In the genomic region with DNA sequence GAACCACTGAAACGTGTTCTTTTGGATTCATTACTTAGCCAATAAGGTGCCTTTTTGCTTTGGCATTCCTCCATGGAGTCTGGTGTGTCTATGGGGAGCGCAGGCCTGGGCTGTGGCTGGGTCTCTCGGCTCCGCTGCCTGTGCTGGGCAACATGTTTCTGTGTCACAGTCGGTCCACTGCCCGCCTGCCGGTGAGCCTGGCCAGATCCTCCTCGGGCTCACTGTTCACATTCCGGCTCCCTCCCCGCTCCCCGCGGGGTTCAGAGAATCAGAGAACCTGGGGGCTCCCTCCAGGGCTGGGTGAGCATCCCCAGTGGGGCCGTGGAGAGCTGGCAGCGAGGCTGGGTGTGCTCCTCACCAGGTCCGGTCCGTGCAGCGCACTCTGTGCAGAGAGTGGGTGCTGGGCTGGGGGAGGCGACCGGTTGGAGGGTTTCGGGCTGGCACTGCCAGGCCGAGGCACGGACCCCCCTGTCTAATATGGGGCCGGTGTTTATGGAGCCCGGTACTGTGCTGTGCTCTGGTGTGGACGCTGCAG, we compare ENCODE assay signal across 19 cellular contexts.
DNase-seq lines count a peak whose midpoint lies in the region; ATAC-seq, FAIRE-seq and TF ChIP-seq lines count a peak whose summit lies in the region.
"Had no signal": no experiment of that assay in that cellular context is flagged by ENCODE, and none has a peak within 500 bp of the region (broad histone marks: within the 10 kb centered on the region; RNA-seq: fewer than 3 reads in every experiment).

No MANE protein-coding gene starts in this region.

- CTCF ChIA-PET in H1 (lab: Charles Lee; ENCODE audit: partially characterized antibody) = interaction anchor here (0.9 to 1.8 kb wide), 2 partner anchors 9 to 16 kb away, joined by 3 to 5 read pairs; no protein-coding TSS in a partner anchor

- no peak for TF ChIP-seq POLR2A in H1 (IDR thresholded peaks at IDR 0.05; ENCODE audit: control extremely low read depth in 1 of 2, low read depth in 2 of 2, low read length in 2 of 2)

- H2BK5ac ChIP-seq in H1 (ENCODE audit: low read depth, low read length) (no peak overlapping the region; the same call in 1 of the 2 replicates), neuronal stem cell (ENCODE audit: low read length) (no peak overlapping the region)

- no peaks in the 10 kb centered on the region for H3K27me3 Mint-ChIP-seq in stimulated activated naive CD8-positive, alpha-beta T cell treated with anti-CD3 and anti-CD28 coated beads, Interleukin-15, amount 100 ng/mL, for 72 hours

- H3K9me3 ChIP-seq in H1 (ENCODE audit: insufficient read depth in 2 of 2, low read depth in 1 of 2, low read length in 1 of 2) = peaks cover 3 to 8% of the 10 kb centered on the region in 2 experiments; a peak in 3 of 4 replicates
- H3K9me3 ChIP-seq in neuronal stem cell (replicated peaks in 1 of 2; ENCODE audit: control insufficient read depth in 2 of 2, insufficient read depth in 1 of 2, low read depth in 1 of 2, low read length in 2 of 2) = peaks cover 6 to 10% of the 10 kb centered on the region in 2 donors
- no peaks in the 10 kb centered on the region for H3K9me3 ChIP-seq in hepatocyte (ENCODE audit: low read depth)
- H3K9me3 ChIP-seq: A549 had no signal

- no peak for TF ChIP-seq RAD21 in H1 (IDR thresholded peaks at IDR 0.05 in 1 of 2, conservative IDR thresholded peaks at IDR 0.05 in 1 of 2; ENCODE audit: low read depth in 2 of 2, low read length in 2 of 2)

- H3K79me2 ChIP-seq in H1 (ENCODE audit: control insufficient read depth in 1 of 2, insufficient read depth in 2 of 2, low read length in 2 of 2) = no peaks in the 10 kb centered on the region
- peaks cover 57% of the 10 kb centered on the region for H3K79me2 ChIP-seq in hepatocyte

- H3K9me2 ChIP-seq in hepatocyte (replicated peaks; ENCODE audit: insufficient read depth) = no peaks in the 10 kb centered on the region

- H3K56ac ChIP-seq in H1 (replicated peaks; ENCODE audit: insufficient read length, low read depth, low read length) = no peak overlapping the region

- H3K4ac ChIP-seq in H1 (replicated peaks; ENCODE audit: insufficient read length, low read depth, low read length) = no peak overlapping the region
- H3K4ac ChIP-seq in neuronal stem cell (ENCODE audit: low read length) = no peak overlapping the region

- H4K20me1 ChIP-seq in H1 (replicated peaks in 1 of 2; ENCODE audit: control insufficient read depth in 1 of 2, insufficient read depth in 2 of 2, low read length in 2 of 2) = peaks cover 1 to 11% of the 10 kb centered on the region in 2 experiments
- peaks cover 12% of the 10 kb centered on the region for H4K20me1 ChIP-seq in hepatocyte (ENCODE audit: insufficient read depth, poor library complexity, severe bottlenecking)

- 90% methylated on average over 18 of the region's 25 CpGs; no CpG with 5 or more reads in 1 of the 2 experiments for WGBS in H1 (ENCODE audit: extremely low coverage in 1 of 2, insufficient coverage in 1 of 2, insufficient read length in 1 of 2, insufficient replicate concordance in 2 of 2, low coverage in 1 of 2, low lambda C conversion rate in 2 of 2, missing lambda C conversion rate in 1 of 2), 2 experiments
- no CpG with 5 or more reads among the region's 25 CpGs for WGBS in neuronal stem cell (ENCODE audit: extremely low coverage in 2 of 2, insufficient read length in 2 of 2, insufficient replicate concordance in 1 of 2), 2 donors
- 94% methylated on average over 25 of the region's 25 CpGs for WGBS in hepatocyte (ENCODE audit: low lambda C conversion rate, missing lambda C conversion rate)

- no peak overlapping the region for H2AFZ ChIP-seq in H1 (ENCODE audit: low read length)
- H2AFZ ChIP-seq in neuronal stem cell (ENCODE audit: low read length) = no peak overlapping the region
- no peak overlapping the region for H2AFZ ChIP-seq in hepatocyte
- H2AFZ ChIP-seq: PC-9 had no signal

- no peaks in the 10 kb centered on the region for H3K23me2 ChIP-seq in H1 (ENCODE audit: low read depth, low read length)

- peak; percentile 11 for ATAC-seq in stimulated activated naive CD8-positive, alpha-beta T cell treated with anti-CD3 and anti-CD28 coated beads, Interleukin-15, amount 100 ng/mL, for 72 hours
- ATAC-seq in stimulated activated naive CD8-positive, alpha-beta T cell treated with anti-CD3 and anti-CD28 coated beads, Interleukin-15, Interleukin-2, amounts not matched to agents 100 U/mL and 50 U/mL, for 24 hours = no peak
- ATAC-seq: HCT116, K562 had no signal

- H3K23ac ChIP-seq in H1 (ENCODE audit: insufficient read length) (no peak overlapping the region), neuronal stem cell (ENCODE audit: low read depth, low read length, poor library complexity) (no peak overlapping the region)

- DNase-seq in stimulated activated naive CD8-positive, alpha-beta T cell treated with anti-CD3 and anti-CD28 coated beads, Interleukin-15, amount 100 ng/mL, for 72 hours = no peak
- DNase-seq in stimulated activated naive CD8-positive, alpha-beta T cell treated with anti-CD3 and anti-CD28 coated beads, Interleukin-15, Interleukin-2, amounts not matched to agents 100 U/mL and 50 U/mL, for 24 hours = no peak
- no peak for DNase-seq in H1 (ENCODE audit: low read depth in 1 of 2, low spot score in 2 of 2)
- no peak for DNase-seq in neuronal stem cell (ENCODE audit: low spot score)
- no peak for DNase-seq in NCI-H82 treated with DMSO at 0.1 percent for 48 hours (lab: John Stamatoyannopoulos, UW; ENCODE audit: unreplicated experiment)
- no peak for DNase-seq in HPDE6-E6E7 (ENCODE audit: extremely low spot score)
- DNase-seq in hepatocyte (ENCODE audit: low spot score) = no peak
- no peak for DNase-seq in NCI-H69 (lab: John Stamatoyannopoulos, UW)
- DNase-seq: DMS53, NCI-H1436 treated with DMSO at 0.1 percent for 48 hours, NCI-H2081, NCI-H2227 treated with DMSO at 0.1 percent for 48 hours, NCI-H526 treated with DMSO at 0.1 percent for 48 hours, PC-9, Right ventricle myocardium superior had no signal

- FAIRE-seq in H1 (lab: Jason Lieb, UNC) = no peak
- FAIRE-seq: A549, GM18507, K562 had no signal

- no peak for TF ChIP-seq CTCF in H1 (IDR thresholded peaks at IDR 0.05; ENCODE audit: control extremely low read depth in 1 of 3, insufficient read depth in 1 of 3, low read depth in 1 of 3, low read length in 3 of 3)
- no peak for TF ChIP-seq CTCF in hepatocyte (IDR thresholded peaks at IDR 0.05; ENCODE audit: poor library complexity)

- H3K18ac ChIP-seq in H1 (ENCODE audit: extremely low read depth, low read length) (no peak overlapping the region), neuronal stem cell (ENCODE audit: low read length) (peak overlapping the region; percentile 67)

- POLR2A ChIA-PET in H1 (lab: Charles Lee; ENCODE audit: partially characterized antibody) = no interaction called here

- H4K5ac ChIP-seq in H1 (ENCODE audit: insufficient read length, low read depth, low read length) = no peak overlapping the region

- H3K27me3 ChIP-seq in H1 (replicated peaks in 1 of 4; ENCODE audit: control insufficient read depth in 3 of 4, extremely low read depth in 1 of 4, insufficient read depth in 3 of 4, low read length in 3 of 4) (no peaks in the 10 kb centered on the region; a peak in 1 of 7 replicates), neuronal stem cell (ENCODE audit: control insufficient read depth in 3 of 3, insufficient read depth in 3 of 3, low read depth in 1 of 3, low read length in 3 of 3) (no peaks in the 10 kb centered on the region), hepatocyte (no peaks in the 10 kb centered on the region)

- peaks cover 7 to 14% of the 10 kb centered on the region in 2 donors for H3K9me3 Mint-ChIP-seq in stimulated activated naive CD8-positive, alpha-beta T cell treated with anti-CD3 and anti-CD28 coated beads, Interleukin-15, amount 100 ng/mL, for 72 hours

- no peak overlapping the region for H3K9ac ChIP-seq in H1 (replicated peaks in 1 of 4; ENCODE audit: extremely low read depth in 1 of 4, low read depth in 3 of 4, low read length in 3 of 4)
- no peak overlapping the region for H3K9ac ChIP-seq in neuronal stem cell (ENCODE audit: low read depth, low read length, poor library complexity)

- no peak overlapping the region for H3K4me3 ChIP-seq in H1 (ENCODE audit: extremely low read depth in 1 of 4, insufficient read depth in 2 of 4, low read depth in 3 of 4, low read length in 4 of 4)
- no peak overlapping the region for H3K4me3 ChIP-seq in neuronal stem cell (ENCODE audit: low read length in 2 of 2)
- no peak overlapping the region for H3K4me3 ChIP-seq in hepatocyte
- H3K4me3 ChIP-seq: A549, K562, PC-9 had no signal

- H2BK120ac ChIP-seq in H1 (replicated peaks; ENCODE audit: low read depth, low read length) (no peak overlapping the region), neuronal stem cell (ENCODE audit: low read depth, low read length) (no peak overlapping the region)

- H3K4me2 ChIP-seq in H1 (ENCODE audit: insufficient read depth in 1 of 2, low read depth in 2 of 2, low read length in 2 of 2) (no peak overlapping the region), neuronal stem cell (ENCODE audit: insufficient read depth, low read length, poor library complexity, severe bottlenecking) (no peak overlapping the region), hepatocyte (no peak overlapping the region)
- H3K4me2 ChIP-seq: A549, PC-9 had no signal

- H3K79me1 ChIP-seq in H1 (ENCODE audit: low read depth, low read length) (no peaks in the 10 kb centered on the region), neuronal stem cell (ENCODE audit: low read depth, low read length) (no peaks in the 10 kb centered on the region)

- H3K27ac Mint-ChIP-seq in stimulated activated naive CD8-positive, alpha-beta T cell treated with anti-CD3 and anti-CD28 coated beads, Interleukin-15, amount 100 ng/mL, for 72 hours = no peak overlapping the region

- peaks cover 73% of the 10 kb centered on the region for H3K4me1 Mint-ChIP-seq in stimulated activated naive CD8-positive, alpha-beta T cell treated with anti-CD3 and anti-CD28 coated beads, Interleukin-15, amount 100 ng/mL, for 72 hours

- H4K91ac ChIP-seq in H1 (replicated peaks; ENCODE audit: insufficient read length, low read length) (no peak overlapping the region), neuronal stem cell (ENCODE audit: low read depth, low read length, poor library complexity) (no peak overlapping the region)

- no peak for TF ChIP-seq EP300 in H1 (IDR thresholded peaks at IDR 0.05; ENCODE audit: borderline replicate concordance in 1 of 2, low read depth in 2 of 2, low read length in 2 of 2)

- H2BK12ac ChIP-seq in H1 (ENCODE audit: low read depth, low read length) (no peak overlapping the region), neuronal stem cell (ENCODE audit: low read length) (no peak overlapping the region)

- no peak overlapping the region for H3K4me3 Mint-ChIP-seq in stimulated activated naive CD8-positive, alpha-beta T cell treated with anti-CD3 and anti-CD28 coated beads, Interleukin-15, amount 100 ng/mL, for 72 hours

- H3K36me3 ChIP-seq in H1 (ENCODE audit: control insufficient read depth in 2 of 4, insufficient read depth in 4 of 4, low read length in 3 of 4) (no peaks in the 10 kb centered on the region), neuronal stem cell (replicated peaks in 1 of 2; ENCODE audit: control insufficient read depth in 2 of 2, insufficient read depth in 2 of 2, low read length in 2 of 2) (no peaks in the 10 kb centered on the region), hepatocyte (replicated peaks; ENCODE audit: insufficient read depth, low read depth) (no peaks in the 10 kb centered on the region)

- H3K14ac ChIP-seq in H1 (ENCODE audit: insufficient read length) = no peak overlapping the region
- no peak overlapping the region for H3K14ac ChIP-seq in neuronal stem cell (ENCODE audit: low read length)

- H3K4me1 ChIP-seq in H1 (replicated peaks in 1 of 4; ENCODE audit: control insufficient read depth in 3 of 4, insufficient read depth in 4 of 4, low read length in 3 of 4) (no peaks in the 10 kb centered on the region), neuronal stem cell (ENCODE audit: control insufficient read depth in 2 of 2, insufficient read depth in 1 of 2, low read depth in 1 of 2, low read length in 2 of 2) (peaks cover 0 to 6% of the 10 kb centered on the region in 2 donors), hepatocyte (ENCODE audit: insufficient read depth) (peaks cover 16% of the 10 kb centered on the region)
- H3K4me1 ChIP-seq: A549 had no signal

- H2BK15ac ChIP-seq in H1 (ENCODE audit: low read length) (no peak overlapping the region), neuronal stem cell (ENCODE audit: low read length) (no peak overlapping the region)

- H2AK5ac ChIP-seq in H1 (ENCODE audit: low read depth, low read length) (no peak overlapping the region), neuronal stem cell (ENCODE audit: low read depth, low read length) (no peak overlapping the region)

- no peak overlapping the region for H2BK20ac ChIP-seq in H1 (ENCODE audit: low read length)

- H4K8ac ChIP-seq in H1 (ENCODE audit: extremely low read depth, insufficient read depth, low read length) (peak overlapping the region; percentile 25), neuronal stem cell (ENCODE audit: low read depth, low read length) (no peak overlapping the region)

- H3K27ac ChIP-seq in H1 (ENCODE audit: low read depth, low read length) = no peak overlapping the region
- H3K27ac ChIP-seq in neuronal stem cell (replicated peaks; ENCODE audit: low read length) = no peak overlapping the region
- no peak overlapping the region for H3K27ac ChIP-seq in hepatocyte
- H3K27ac ChIP-seq: A549, PC-9 had no signal
